23 cellular contexts compared by ENCODE assay signal in genomic region chr3:133125171-133125570, GRCh38.
"Had no signal": no experiment of that assay in that cellular context is flagged by ENCODE, and none has a peak within 500 bp of the region (broad histone marks: within the 10 kb centered on the region; RNA-seq: fewer than 3 reads in every experiment).

No MANE protein-coding gene starts in this region.

- ATAC-seq: activated CD4-positive, CD25-positive, alpha-beta regulatory T cell treated with anti-CD3 and anti-CD28 coated beads, Interleukin-2, amount 50 U/mL, for 24 hours; effector memory CD8-positive, alpha-beta T cell; gastroesophageal sphincter; mucosa of descending colon had no signal

- H3K36me3 ChIP-seq: adrenal gland, ascending aorta, brain microvascular endothelial cell, gastroesophageal sphincter, spleen, thoracic aorta, upper lobe of left lung, WERI-Rb-1 had no signal

- H3K27ac ChIP-seq: ascending aorta, brain microvascular endothelial cell, gastroesophageal sphincter, spleen, upper lobe of left lung, WERI-Rb-1 had no signal

- H3K4me3 Mint-ChIP-seq: activated CD4-positive, alpha-beta memory T cell treated with anti-CD3 and anti-CD28 coated beads for 36 hours; activated naive CD4-positive, alpha-beta T cell treated with anti-CD3 and anti-CD28 coated beads for 36 hours; activated naive CD8-positive, alpha-beta T cell treated with anti-CD3 and anti-CD28 coated beads for 36 hours; activated T-helper 1 cell treated with anti-CD3 and anti-CD28 coated beads, Interleukin-12 subunit alpha, Interleukin-12 subunit beta, Interleukin-2, Interleukin-4 antibody, amounts not matched to agents 30 ng/mL and 10 ng/mL and 1 ng/mL, durations not matched to agents 14 hours and 24 hours and 36 hours; effector memory CD8-positive, alpha-beta T cell; nephron; stimulated activated naive CD8-positive, alpha-beta T cell treated with anti-CD3 and anti-CD28 coated beads, Interleukin-15, Interleukin-2, amounts not matched to agents 100 ng/mL and 50 ng/mL, for 24 hours had no signal

- H3K27ac Mint-ChIP-seq: activated CD4-positive, alpha-beta memory T cell treated with anti-CD3 and anti-CD28 coated beads for 36 hours; activated naive CD4-positive, alpha-beta T cell treated with anti-CD3 and anti-CD28 coated beads for 36 hours; activated naive CD8-positive, alpha-beta T cell treated with anti-CD3 and anti-CD28 coated beads for 36 hours; activated T-helper 1 cell treated with anti-CD3 and anti-CD28 coated beads, Interleukin-12 subunit alpha, Interleukin-12 subunit beta, Interleukin-2, Interleukin-4 antibody, amounts not matched to agents 30 ng/mL and 10 ng/mL and 1 ng/mL, durations not matched to agents 14 hours and 24 hours and 36 hours; effector memory CD8-positive, alpha-beta T cell; nephron; stimulated activated naive CD8-positive, alpha-beta T cell treated with anti-CD3 and anti-CD28 coated beads, Interleukin-15, Interleukin-2, amounts not matched to agents 100 ng/mL and 50 ng/mL, for 24 hours had no signal

- H3K36me3 Mint-ChIP-seq: activated CD4-positive, alpha-beta memory T cell treated with anti-CD3 and anti-CD28 coated beads for 36 hours; activated naive CD8-positive, alpha-beta T cell treated with anti-CD3 and anti-CD28 coated beads for 36 hours had no signal

- H3K4me1 Mint-ChIP-seq: activated naive CD8-positive, alpha-beta T cell treated with anti-CD3 and anti-CD28 coated beads for 36 hours; nephron had no signal

- H3K4me3 ChIP-seq: adrenal gland, gastroesophageal sphincter, mucosa of descending colon, spleen, upper lobe of left lung had no signal

- DNase-seq: activated CD4-positive, alpha-beta memory T cell treated with anti-CD3 and anti-CD28 coated beads for 36 hours; activated CD4-positive, alpha-beta T cell treated with anti-CD3 and anti-CD28 coated beads for 48 hours; activated CD8-positive, alpha-beta memory T cell treated with anti-CD3 and anti-CD28 coated beads, Interleukin-2, amount 50 U/mL, for 4 hours; activated effector memory CD4-positive, alpha-beta T cell treated with anti-CD3 and anti-CD28 coated beads, Interleukin-2, amount 50 U/mL, for 16 hours; activated naive CD4-positive, alpha-beta T cell treated with anti-CD3 and anti-CD28 coated beads for 36 hours; activated naive CD8-positive, alpha-beta T cell treated with anti-CD3 and anti-CD28 coated beads for 36 hours; activated T-cell treated with anti-CD3 and anti-CD28 coated beads, Interleukin-2, amount 50 U/mL, for 1 hour; brain microvascular endothelial cell; effector memory CD8-positive, alpha-beta T cell; left cardiac atrium; mucosa of descending colon; spleen; stimulated activated CD4-positive, alpha-beta T cell treated with anti-CD3 and anti-CD28 coated beads, Interleukin-2, amount 100 ng/mL, for 48 hours; upper lobe of left lung; WERI-Rb-1 had no signal

- H3K9me3 Mint-ChIP-seq: activated CD4-positive, alpha-beta memory T cell treated with anti-CD3 and anti-CD28 coated beads for 36 hours; activated naive CD4-positive, alpha-beta T cell treated with anti-CD3 and anti-CD28 coated beads for 36 hours; activated naive CD8-positive, alpha-beta T cell treated with anti-CD3 and anti-CD28 coated beads for 36 hours; activated T-helper 1 cell treated with anti-CD3 and anti-CD28 coated beads, Interleukin-12 subunit alpha, Interleukin-12 subunit beta, Interleukin-2, Interleukin-4 antibody, amounts not matched to agents 30 ng/mL and 10 ng/mL and 1 ng/mL, durations not matched to agents 14 hours and 24 hours and 36 hours; effector memory CD8-positive, alpha-beta T cell; nephron; stimulated activated naive CD8-positive, alpha-beta T cell treated with anti-CD3 and anti-CD28 coated beads, Interleukin-15, Interleukin-2, amounts not matched to agents 100 ng/mL and 50 ng/mL, for 24 hours had no signal

- H3K9me3 ChIP-seq: adrenal gland, ascending aorta, gastroesophageal sphincter, mucosa of descending colon, spleen, thoracic aorta, upper lobe of left lung had no signal

- H3K27me3 ChIP-seq: adrenal gland, ascending aorta, brain microvascular endothelial cell, gastroesophageal sphincter, spleen, upper lobe of left lung had no signal

- H3K4me1 ChIP-seq: ascending aorta had no signal
